1 cellular context compared by ENCODE assay signal in genomic region chr14:35337557-35338255, GRCh38.
TF ChIP-seq lines count a peak whose summit lies in the region.

No MANE protein-coding gene starts in this region.

TF ChIP-seq in HepG2, 621 proteins besides CTCF, POLR2A, EP300 and RAD21 (continued from another document):
- TF ChIP-seq TFDP2 (CRISPR knock-in tag; IDR thresholded peaks at IDR 0.05): no peak
- TF ChIP-seq ZGPAT (CRISPR knock-in tag; IDR thresholded peaks at IDR 0.05): no peak
- TF ChIP-seq SP4 (CRISPR knock-in tag; IDR thresholded peaks at IDR 0.05): no peak
- TF ChIP-seq ZNF784 (CRISPR knock-in tag; IDR thresholded peaks at IDR 0.05; ENCODE audit: borderline replicate concordance): 0 out of 2 replicates have a peak, but pooled peaks have one; percentile 24
- no peak for TF ChIP-seq ZNF572 (CRISPR knock-in tag; IDR thresholded peaks at IDR 0.05)
- TF ChIP-seq ZSCAN20 (CRISPR knock-in tag; IDR thresholded peaks at IDR 0.05; ENCODE audit: borderline replicate concordance): no peak
- peak; percentile 65 for TF ChIP-seq RXRA (CRISPR knock-in tag; IDR thresholded peaks at IDR 0.05)
- no peak for TF ChIP-seq ISL2 (CRISPR knock-in tag; IDR thresholded peaks at IDR 0.05)
- no peak for TF ChIP-seq ZSCAN9 (CRISPR knock-in tag; IDR thresholded peaks at IDR 0.05; ENCODE audit: borderline replicate concordance)
- TF ChIP-seq SP1 (IDR thresholded peaks at IDR 0.05): no peak
- no peak for TF ChIP-seq SP1 (CRISPR knock-in tag; IDR thresholded peaks at IDR 0.05)
- TF ChIP-seq ZBTB44 (CRISPR knock-in tag; IDR thresholded peaks at IDR 0.05): no peak
- 0 out of 2 replicates have a peak, but pooled peaks have one; percentile 60 for TF ChIP-seq ZNF782 (CRISPR knock-in tag; IDR thresholded peaks at IDR 0.05; ENCODE audit: borderline replicate concordance)
- TF ChIP-seq FOXP1 (IDR thresholded peaks at IDR 0.05): no peak
- no peak for TF ChIP-seq FOXP1 (CRISPR knock-in tag; IDR thresholded peaks at IDR 0.05)
- TF ChIP-seq FOSL2 (CRISPR knock-in tag; IDR thresholded peaks at IDR 0.05): no peak; the same call in 1 of the 2 replicates
- TF ChIP-seq XBP1 (CRISPR knock-in tag; IDR thresholded peaks at IDR 0.05): no peak
- no peak for TF ChIP-seq SIX1 (CRISPR knock-in tag; IDR thresholded peaks at IDR 0.05; ENCODE audit: borderline replicate concordance)
- TF ChIP-seq ZNF710 (CRISPR knock-in tag; IDR thresholded peaks at IDR 0.05; ENCODE audit: borderline replicate concordance): no peak
- 0 out of 2 replicates have a peak, but pooled peaks have one; percentile 33 for TF ChIP-seq RXRB (CRISPR knock-in tag; IDR thresholded peaks at IDR 0.05; ENCODE audit: borderline replicate concordance)
- peak; percentile 50; the same call in 1 of the 2 replicates for TF ChIP-seq RFXAP (CRISPR knock-in tag; IDR thresholded peaks at IDR 0.05; ENCODE audit: borderline replicate concordance)
- TF ChIP-seq SATB2 (CRISPR knock-in tag; IDR thresholded peaks at IDR 0.05): no peak
- TF ChIP-seq TERF1 (CRISPR knock-in tag; IDR thresholded peaks at IDR 0.05): no peak
